Comparison of ENCODE assay signal across 12 cellular contexts in genomic region chr1:224427346-224427745, GRCh38. TPM values are rescaled to one million over a fixed set of nuclear protein-coding genes. Genes with fewer than 3 reads are reported as not detected.
DNase-seq lines count a peak whose midpoint lies in the region; ATAC-seq and TF ChIP-seq lines count a peak whose summit lies in the region.
"Had no signal": no experiment of that assay in that cellular context is flagged by ENCODE, and none has a peak within 500 bp of the region (broad histone marks: within the 10 kb centered on the region; RNA-seq: fewer than 3 reads in every experiment).

No MANE protein-coding gene starts in this region.

- H4K8ac ChIP-seq in H9 (replicated peaks; ENCODE audit: insufficient read length, low read depth, low read length): no peak overlapping the region

- H3K4me3 ChIP-seq in PC-3 (ENCODE audit: low read length): peak overlapping the region; percentile 13; the same call in 1 of the 2 replicates

- TF ChIP-seq CTCF in PC-3 (conservative IDR thresholded peaks at IDR 0.05; ENCODE audit: low read depth, low read length): no peak
- no peak for TF ChIP-seq CTCF in H9 (conservative IDR thresholded peaks at IDR 0.05)

- peaks cover 45% of the 10 kb centered on the region for H3K36me3 ChIP-seq in PC-3 (ENCODE audit: low read depth, low read length)

- H2AFZ ChIP-seq in PC-3 (ENCODE audit: low read length) (no peak overlapping the region), H9 (ENCODE audit: low read length) (no peak overlapping the region)

- no peaks in the 10 kb centered on the region for H3K27me3 Mint-ChIP-seq in activated CD8-positive, alpha-beta T cell treated with anti-CD3 and anti-CD28 coated beads, Interleukin-2, amount 10 ng/mL, durations not matched to agents 7 days and 5 days (ENCODE audit: low read depth)
- no peaks in the 10 kb centered on the region for H3K27me3 Mint-ChIP-seq in H9 (ENCODE audit: low read depth)

- intact Hi-C loops in PC-3 (cut with micrococcal nuclease): loop anchor here (1.0 to 10.0 kb wide), 2 partner anchors 30 to 497 kb away; partner anchors contain the start of gene DNAH14

- CTCF ChIA-PET in PC-3 (lab: Charles Lee): no interaction called here
- CTCF ChIA-PET in activated CD8-positive, alpha-beta T cell treated with anti-CD3 and anti-CD28 coated beads, Interleukin-2, amount 10 ng/mL, durations not matched to agents 7 days and 5 days (lab: Charles Lee): interaction anchor here (1.0 kb wide), 1 partner anchor 71 kb away, joined by 4 read pairs; no protein-coding TSS in a partner anchor

- peaks cover 45% of the 10 kb centered on the region for H3K4me1 Mint-ChIP-seq in activated CD8-positive, alpha-beta T cell treated with anti-CD3 and anti-CD28 coated beads, Interleukin-2, amount 10 ng/mL, durations not matched to agents 7 days and 5 days (ENCODE audit: low read depth)
- peaks cover 15 to 16% of the 10 kb centered on the region in 2 experiments for H3K4me1 Mint-ChIP-seq in H9

- no CpG with 5 or more reads among the region's 1 CpG for WGBS in H9 (ENCODE audit: extremely low coverage, insufficient read length, low lambda C conversion rate)

- H3K14ac ChIP-seq in H9 (ENCODE audit: insufficient read depth, low read length): no peak overlapping the region

- H3K23me2 ChIP-seq in H9 (ENCODE audit: insufficient read length, low read depth, low read length, poor library complexity, severe bottlenecking): no peaks in the 10 kb centered on the region

- no peak overlapping the region for H2BK20ac ChIP-seq in H9 (ENCODE audit: low read depth, low read length, poor library complexity, severe bottlenecking)

- H3K27ac ChIP-seq in PC-3 (ENCODE audit: low read length): peak overlapping the region; percentile 70
- H3K27ac ChIP-seq in H9 (ENCODE audit: insufficient read length, low read depth, low read length): no peak overlapping the region

- no peak overlapping the region for H2BK120ac ChIP-seq in H9 (ENCODE audit: low read depth, low read length, poor library complexity, severe bottlenecking)

- peaks cover 13% of the 10 kb centered on the region for H3F3A ChIP-seq in PC-3 (ENCODE audit: low read length, unreplicated experiment)

- peaks cover 6% of the 10 kb centered on the region for H3K79me1 ChIP-seq in H9 (ENCODE audit: insufficient read depth, low read depth, low read length, poor library complexity, severe bottlenecking)

- H3K4me2 ChIP-seq in PC-3 (ENCODE audit: low read length) (peak overlapping the region; percentile 52), H9 (ENCODE audit: insufficient read depth, insufficient read length, low read length) (no peak overlapping the region)

- no peak overlapping the region for H3T11ph ChIP-seq in H9 (ENCODE audit: low read length)

- H3K23ac ChIP-seq in H9 (ENCODE audit: insufficient read length, low read depth, low read length): no peak overlapping the region

- POLR2A ChIA-PET in PC-3 (lab: Charles Lee; ENCODE audit: unreplicated experiment): no interaction called here
- POLR2A ChIA-PET in activated CD8-positive, alpha-beta T cell treated with anti-CD3 and anti-CD28 coated beads, Interleukin-2, amount 10 ng/mL, durations not matched to agents 7 days and 5 days (lab: Charles Lee): no interaction called here

- ATAC-seq in PC-3 (peak; percentile 89), GM19395 (IDR thresholded peaks at IDR 0.05; ENCODE audit: unreplicated experiment) (no peak)
- no peak for ATAC-seq in activated CD8-positive, alpha-beta T cell treated with anti-CD3 and anti-CD28 coated beads, Interleukin-2, amount 10 ng/mL, durations not matched to agents 7 days and 5 days
- ATAC-seq: left ventricle myocardium superior, Right ventricle myocardium inferior had no signal

- DNase-seq in GM03348 (ENCODE audit: low spot score) (peak; percentile 71), PC-3 (peak; percentile 87), dedifferentiated amniotic fluid mesenchymal stem cell (ENCODE audit: extremely low spot score) (peak; percentile 85), pulmonary artery endothelial cell (ENCODE audit: low read depth, low spot score) (peak; percentile 52), H9 (no peak)
- no peak for DNase-seq in activated CD8-positive, alpha-beta T cell treated with anti-CD3 and anti-CD28 coated beads, Interleukin-2, amount 10 ng/mL, durations not matched to agents 7 days and 5 days
- DNase-seq in effector CD8-positive, alpha-beta T cell (lab: John Stamatoyannopoulos, UW): no peak
- DNase-seq: activated CD4-positive, CD25-positive, alpha-beta regulatory T cell treated with anti-CD3 and anti-CD28 coated beads, Interleukin-2, amount 50 U/mL, for 72 hours; foreskin melanocyte; left ventricle myocardium superior had no signal

- H3K9me3 Mint-ChIP-seq in activated CD8-positive, alpha-beta T cell treated with anti-CD3 and anti-CD28 coated beads, Interleukin-2, amount 10 ng/mL, durations not matched to agents 7 days and 5 days (ENCODE audit: insufficient read depth): no peaks in the 10 kb centered on the region
- no peaks in the 10 kb centered on the region for H3K9me3 Mint-ChIP-seq in H9

- no peak overlapping the region for H4K5ac ChIP-seq in H9 (ENCODE audit: insufficient read length, low read depth, low read length)

- no peak overlapping the region for H2BK15ac ChIP-seq in H9 (ENCODE audit: low read depth, low read length)

- no peaks in the 10 kb centered on the region for H3K9me3 ChIP-seq in PC-3 (ENCODE audit: low read length)
- H3K9me3 ChIP-seq in H9 (ENCODE audit: control insufficient read depth, low read depth, low read length): no peaks in the 10 kb centered on the region

- no peak overlapping the region for H3K4me3 Mint-ChIP-seq in activated CD8-positive, alpha-beta T cell treated with anti-CD3 and anti-CD28 coated beads, Interleukin-2, amount 10 ng/mL, durations not matched to agents 7 days and 5 days
- H3K4me3 Mint-ChIP-seq in H9: no peak overlapping the region

- H3K4me1 ChIP-seq in PC-3 (ENCODE audit: insufficient read depth, low read length): peaks cover 47% of the 10 kb centered on the region
- H3K4me1 ChIP-seq in H9 (ENCODE audit: insufficient read depth, low read length): no peaks in the 10 kb centered on the region

- H2AK5ac ChIP-seq in H9 (ENCODE audit: insufficient read length, low read length): no peak overlapping the region

- no peak overlapping the region for H4K91ac ChIP-seq in H9 (ENCODE audit: insufficient read length, low read depth, low read length)

- peak overlapping the region; percentile 22; the same call in 1 of the 2 replicates for H3K9ac ChIP-seq in PC-3 (ENCODE audit: low read length)
- no peak overlapping the region for H3K9ac ChIP-seq in H9 (ENCODE audit: extremely low read depth, insufficient read length, low read length)

- BruUV-seq in PC-3 (replicated peaks; lab: Mats Ljungman, UMichigan): no TSS peak

- H3K79me2 ChIP-seq in PC-3 (ENCODE audit: low read length) (peaks cover 65% of the 10 kb centered on the region), H9 (ENCODE audit: insufficient read depth, low read length) (peaks cover 5% of the 10 kb centered on the region; the same call in 1 of the 2 replicates)

- H3K36me3 Mint-ChIP-seq in activated CD8-positive, alpha-beta T cell treated with anti-CD3 and anti-CD28 coated beads, Interleukin-2, amount 10 ng/mL, durations not matched to agents 7 days and 5 days (ENCODE audit: low read depth): peaks cover 64% of the 10 kb centered on the region
- peaks cover 41 to 78% (median 78%) of the 10 kb centered on the region in 3 experiments; a peak in 6 of 7 replicates for H3K36me3 Mint-ChIP-seq in H9 (ENCODE audit: insufficient read depth in 1 of 3, low read depth in 3 of 3)

- no peak overlapping the region for H3K56ac ChIP-seq in H9 (ENCODE audit: insufficient read length, low read depth, low read length)

- no peak overlapping the region for H2BK5ac ChIP-seq in H9 (ENCODE audit: insufficient read length, low read length)

- no peak overlapping the region for H2BK12ac ChIP-seq in H9 (ENCODE audit: insufficient read length, low read depth, low read length)

- H4K20me1 ChIP-seq in PC-3 (ENCODE audit: low read length): peaks cover 15% of the 10 kb centered on the region
- H4K20me1 ChIP-seq in H9 (ENCODE audit: control insufficient read depth, insufficient read depth, insufficient read length): no peaks in the 10 kb centered on the region

- H3K4ac ChIP-seq in H9 (ENCODE audit: low read depth, low read length): no peak overlapping the region

- H3K27ac Mint-ChIP-seq in activated CD8-positive, alpha-beta T cell treated with anti-CD3 and anti-CD28 coated beads, Interleukin-2, amount 10 ng/mL, durations not matched to agents 7 days and 5 days: no peak overlapping the region
- peak overlapping the region in 1 of 3 experiments; percentile 45; a peak in 1 of 7 replicates for H3K27ac Mint-ChIP-seq in H9

- H3K9me2 ChIP-seq in PC-3 (replicated peaks; ENCODE audit: low read length): no peaks in the 10 kb centered on the region

- H3K18ac ChIP-seq in H9 (ENCODE audit: insufficient read length, low read depth, low read length): no peak overlapping the region

- no peaks in the 10 kb centered on the region for H3K27me3 ChIP-seq in PC-3 (ENCODE audit: low read length)
- no peaks in the 10 kb centered on the region for H3K27me3 ChIP-seq in H9 (ENCODE audit: insufficient read depth, low read length)

RNA-seq across cellular contexts. Expression of gene WDR26, which starts 7.3 kb away (rescaled TPM):
- total RNA-seq in PC-3 (2014; rRNA removed): 40.7 and 45.2 TPM in 2 replicates
- total RNA-seq in pulmonary artery endothelial cell: 59.7 and 61.0 TPM in 2 replicates
- 10 to 100 TPM; 63.8 to 66.2 TPM for total RNA-seq in activated CD8-positive, alpha-beta T cell treated with anti-CD3 and anti-CD28 coated beads, Interleukin-2, amount 10 ng/mL, durations not matched to agents 7 days and 5 days
- total RNA-seq in H9 (2021): 81.4 and 81.7 TPM in 2 replicates

Comparison
In these comparisons a context has a peak if more than half of its experiments do, and no peak if none do; other contexts are left out.
1. DNase-seq: peak in GM03348 (single experiment), PC-3 (single experiment), dedifferentiated amniotic fluid mesenchymal stem cell (single experiment) and pulmonary artery endothelial cell (single experiment); none in activated CD8-positive, alpha-beta T cell treated with anti-CD3 and anti-CD28 coated beads, Interleukin-2, amount 10 ng/mL, durations not matched to agents 7 days and 5 days (single experiment), effector CD8-positive, alpha-beta T cell (single experiment) and H9 (single experiment).